In genomic region chrX:29555465-29556091, GRCh38 we compare ENCODE assay signal across 13 cellular contexts.
DNase-seq lines count a peak whose midpoint lies in the region; ATAC-seq and TF ChIP-seq lines count a peak whose summit lies in the region.
"Had no signal": no experiment of that assay in that cellular context is flagged by ENCODE, and none has a peak within 500 bp of the region (broad histone marks: within the 10 kb centered on the region; RNA-seq: fewer than 3 reads in every experiment).

No MANE protein-coding gene starts in this region.

- WGBS in upper lobe of left lung, 2 donors: 72 to 73% methylated on average over 1 of the region's 1 CpG
- 54 to 66% (median 63%) methylated on average over 1 of the region's 1 CpG for WGBS in ovary, 3 donors

- no peak for TF ChIP-seq EP300 in upper lobe of left lung (IDR thresholded peaks at IDR 0.05)
- no peak for TF ChIP-seq EP300 in ovary (IDR thresholded peaks at IDR 0.05)

- intact Hi-C loops in ovary (cut with DNase I): no loop called here

- DNase-seq in GM12865 (ENCODE audit: low read depth) (peak; percentile 86), NCI-H128 (lab: John Stamatoyannopoulos, UW; ENCODE audit: unreplicated experiment) (no peak), upper lobe of left lung (no peak), pons (ENCODE audit: low spot score) (no peak), ovary (no peak)
- DNase-seq: adrenal gland; endodermal cell; natural killer cell; stimulated activated naive CD4-positive, alpha-beta T cell treated with Interleukin-2 at 50 U/mL for 16 hours; SW 1271 had no signal

- H3K36me3 ChIP-seq in upper lobe of left lung (no peaks in the 10 kb centered on the region), ovary (no peaks in the 10 kb centered on the region)
- H3K36me3 ChIP-seq: adrenal gland had no signal

- H3K9me3 ChIP-seq in upper lobe of left lung (peaks cover 0 to 15% (median 5%) of the 10 kb centered on the region in 4 donors), ovary (no peaks in the 10 kb centered on the region)

- no peaks in the 10 kb centered on the region for H3K27me3 ChIP-seq in upper lobe of left lung
- no peaks in the 10 kb centered on the region for H3K27me3 ChIP-seq in ovary
- H3K27me3 ChIP-seq: adrenal gland had no signal

- ATAC-seq in GM19328 (IDR thresholded peaks at IDR 0.05; ENCODE audit: unreplicated experiment) (peak; percentile 97), HG02759 (IDR thresholded peaks at IDR 0.05; ENCODE audit: unreplicated experiment) (peak; percentile 96), HG03460 (IDR thresholded peaks at IDR 0.05; ENCODE audit: unreplicated experiment) (peak; percentile 97), upper lobe of left lung (ENCODE audit: low FRiP score in 2 of 2) (no peak)
- ATAC-seq: natural killer cell had no signal

- TF ChIP-seq POLR2A in upper lobe of left lung (IDR thresholded peaks at IDR 0.05): no peak
- no peak for TF ChIP-seq POLR2A in ovary (IDR thresholded peaks at IDR 0.05)

- H3K4me3 ChIP-seq in GM12865 (ENCODE audit: low read depth, low read length) (peak overlapping the region; percentile 66), upper lobe of left lung (no peak overlapping the region), ovary (no peak overlapping the region)
- H3K4me3 ChIP-seq: adrenal gland had no signal

- H3K27ac ChIP-seq in upper lobe of left lung (no peak overlapping the region), ovary (no peak overlapping the region)
- H3K27ac ChIP-seq: adrenal gland had no signal

- H3K4me1 ChIP-seq in upper lobe of left lung (no peaks in the 10 kb centered on the region), ovary (ENCODE audit: insufficient read depth) (no peaks in the 10 kb centered on the region)
- H3K4me1 ChIP-seq: adrenal gland had no signal

- TF ChIP-seq CTCF in GM12865 (IDR thresholded peaks at IDR 0.05; ENCODE audit: insufficient read depth, low read depth, low read length, missing control alignments): no peak
- no peak for TF ChIP-seq CTCF in upper lobe of left lung (IDR thresholded peaks at IDR 0.05)
- TF ChIP-seq CTCF in ovary (IDR thresholded peaks at IDR 0.05): no peak

Comparison
In these comparisons a context has a peak if more than half of its experiments do, and no peak if none do; other contexts are left out.
1. ATAC-seq: peak in GM19328 (single experiment), HG02759 (single experiment) and HG03460 (single experiment); none in upper lobe of left lung (0 of 2).